1 cellular context compared by ENCODE assay signal in genomic region chr10:75733135-75733890, GRCh38.
A peak's percentile ranks its signal among the peaks of the same experiment; 100 is the strongest.
TF ChIP-seq lines count a peak whose summit lies in the region.

No MANE protein-coding gene starts in this region.

TF ChIP-seq in HepG2, 621 proteins besides CTCF, POLR2A, EP300 and RAD21 (continued from another document and continues in another):
- TF ChIP-seq, protein P1, sequence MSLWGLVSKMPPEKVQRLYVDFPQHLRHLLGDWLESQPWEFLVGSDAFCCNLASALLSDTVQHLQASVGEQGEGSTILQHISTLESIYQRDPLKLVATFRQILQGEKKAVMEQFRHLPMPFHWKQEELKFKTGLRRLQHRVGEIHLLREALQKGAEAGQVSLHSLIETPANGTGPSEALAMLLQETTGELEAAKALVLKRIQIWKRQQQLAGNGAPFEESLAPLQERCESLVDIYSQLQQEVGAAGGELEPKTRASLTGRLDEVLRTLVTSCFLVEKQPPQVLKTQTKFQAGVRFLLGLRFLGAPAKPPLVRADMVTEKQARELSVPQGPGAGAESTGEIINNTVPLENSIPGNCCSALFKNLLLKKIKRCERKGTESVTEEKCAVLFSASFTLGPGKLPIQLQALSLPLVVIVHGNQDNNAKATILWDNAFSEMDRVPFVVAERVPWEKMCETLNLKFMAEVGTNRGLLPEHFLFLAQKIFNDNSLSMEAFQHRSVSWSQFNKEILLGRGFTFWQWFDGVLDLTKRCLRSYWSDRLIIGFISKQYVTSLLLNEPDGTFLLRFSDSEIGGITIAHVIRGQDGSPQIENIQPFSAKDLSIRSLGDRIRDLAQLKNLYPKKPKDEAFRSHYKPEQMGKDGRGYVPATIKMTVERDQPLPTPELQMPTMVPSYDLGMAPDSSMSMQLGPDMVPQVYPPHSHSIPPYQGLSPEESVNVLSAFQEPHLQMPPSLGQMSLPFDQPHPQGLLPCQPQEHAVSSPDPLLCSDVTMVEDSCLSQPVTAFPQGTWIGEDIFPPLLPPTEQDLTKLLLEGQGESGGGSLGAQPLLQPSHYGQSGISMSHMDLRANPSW (CRISPR knock-in tag; IDR thresholded peaks at IDR 0.05; ENCODE audit: borderline replicate concordance): 0 out of 2 replicates have a peak, but pooled peaks have one; percentile 28
- TF ChIP-seq ZNF275 (CRISPR knock-in tag; IDR thresholded peaks at IDR 0.05; ENCODE audit: borderline replicate concordance): no peak
- 0 out of 2 replicates have a peak, but pooled peaks have one; percentile 71 for TF ChIP-seq DNMT3B (CRISPR knock-in tag; conservative IDR thresholded peaks at IDR 0.05)
- TF ChIP-seq PHF5A (CRISPR knock-in tag; IDR thresholded peaks at IDR 0.05; ENCODE audit: low read depth, unreplicated experiment): peak; percentile 95
- TF ChIP-seq ZNF329 (CRISPR knock-in tag; IDR thresholded peaks at IDR 0.05; ENCODE audit: low read depth): no peak
- peak; percentile 94 for TF ChIP-seq PPARG (CRISPR knock-in tag; conservative IDR thresholded peaks at IDR 0.05)
- TF ChIP-seq SNRNP70 (IDR thresholded peaks at IDR 0.05; ENCODE audit: low read depth, low read length): no peak
- TF ChIP-seq CBX2 (IDR thresholded peaks at IDR 0.05; ENCODE audit: low read depth, low read length): no peak
- no peak for TF ChIP-seq CBX2 (CRISPR knock-in tag; IDR thresholded peaks at IDR 0.05; ENCODE audit: low read depth)
- no peak for TF ChIP-seq ZNF569 (CRISPR knock-in tag; IDR thresholded peaks at IDR 0.05; ENCODE audit: borderline replicate concordance)
- 0 out of 2 replicates have a peak, but pooled peaks have one; percentile 48 for TF ChIP-seq ZNF317 (CRISPR knock-in tag; IDR thresholded peaks at IDR 0.05)
- TF ChIP-seq FOXM1 (CRISPR knock-in tag; IDR thresholded peaks at IDR 0.05): no peak
- peak; percentile 34; the same call in 1 of the 2 replicates for TF ChIP-seq MTA1 (CRISPR knock-in tag; IDR thresholded peaks at IDR 0.05; ENCODE audit: borderline replicate concordance)
- TF ChIP-seq SIX1 (CRISPR knock-in tag; IDR thresholded peaks at IDR 0.05; ENCODE audit: borderline replicate concordance): peak; percentile 64; the same call in 1 of the 2 replicates
- TF ChIP-seq ZNF644 (CRISPR knock-in tag; IDR thresholded peaks at IDR 0.05; ENCODE audit: low read depth): peak; percentile 92
- TF ChIP-seq ZNF781 (CRISPR knock-in tag; IDR thresholded peaks at IDR 0.05; ENCODE audit: borderline replicate concordance, not compliant biosample characterization): peak; percentile 41
- no peak for TF ChIP-seq GTF3A (CRISPR knock-in tag; conservative IDR thresholded peaks at IDR 0.05)
- 0 out of 2 replicates have a peak, but pooled peaks have one; percentile 10 for TF ChIP-seq ZNF414 (CRISPR knock-in tag; IDR thresholded peaks at IDR 0.05)
- no peak; the same call in 1 of the 2 replicates for TF ChIP-seq SMYD3 (CRISPR knock-in tag; IDR thresholded peaks at IDR 0.05)
- 0 out of 2 replicates have a peak, but pooled peaks have one; percentile 45 for TF ChIP-seq ZNF780A (CRISPR knock-in tag; IDR thresholded peaks at IDR 0.05)
- TF ChIP-seq HOXA7 (CRISPR knock-in tag; IDR thresholded peaks at IDR 0.05): no peak
- peak; percentile 33; the same call in 1 of the 2 replicates for TF ChIP-seq ZNF121 (CRISPR knock-in tag; IDR thresholded peaks at IDR 0.05)
- TF ChIP-seq MED13 (CRISPR knock-in tag; IDR thresholded peaks at IDR 0.05): peak; percentile 91; the same call in 1 of the 2 replicates
- TF ChIP-seq ZSCAN22 (CRISPR knock-in tag; IDR thresholded peaks at IDR 0.05): 0 out of 2 replicates have a peak, but pooled peaks have one; percentile 65
- TF ChIP-seq ZNF44 (CRISPR knock-in tag; IDR thresholded peaks at IDR 0.05): no peak
- 0 out of 2 replicates have a peak, but pooled peaks have one; percentile 24 for TF ChIP-seq BORCS8-MEF2B (CRISPR knock-in tag; IDR thresholded peaks at IDR 0.05)
- peak; percentile 88 for TF ChIP-seq HMG20B (CRISPR knock-in tag; conservative IDR thresholded peaks at IDR 0.05)
- peak; percentile 82; the same call in 1 of the 2 replicates for TF ChIP-seq ZNF3 (CRISPR knock-in tag; IDR thresholded peaks at IDR 0.05)
- no peak for TF ChIP-seq IRF9 (CRISPR knock-in tag; IDR thresholded peaks at IDR 0.05; ENCODE audit: borderline replicate concordance)
- TF ChIP-seq ZMYM4 (CRISPR knock-in tag; IDR thresholded peaks at IDR 0.05): peak; percentile 94
- TF ChIP-seq HDAC2 (CRISPR knock-in tag; IDR thresholded peaks at IDR 0.05): peak; percentile 98
- TF ChIP-seq FOXA1 (IDR thresholded peaks at IDR 0.05): peak; percentile 96
- TF ChIP-seq FOXA1 (CRISPR knock-in tag; IDR thresholded peaks at IDR 0.05): peak; percentile 99
- TF ChIP-seq THAP11 (CRISPR knock-in tag; IDR thresholded peaks at IDR 0.05): peak; percentile 65; the same call in 1 of the 2 replicates
- peak; percentile 92 for TF ChIP-seq IRF2 (CRISPR knock-in tag; IDR thresholded peaks at IDR 0.05)
- TF ChIP-seq KLF11 (CRISPR knock-in tag; IDR thresholded peaks at IDR 0.05): 0 out of 2 replicates have a peak, but pooled peaks have one; percentile 63
- TF ChIP-seq, protein P2, sequence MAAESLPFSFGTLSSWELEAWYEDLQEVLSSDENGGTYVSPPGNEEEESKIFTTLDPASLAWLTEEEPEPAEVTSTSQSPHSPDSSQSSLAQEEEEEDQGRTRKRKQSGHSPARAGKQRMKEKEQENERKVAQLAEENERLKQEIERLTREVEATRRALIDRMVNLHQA (CRISPR knock-in tag; IDR thresholded peaks at IDR 0.05): no peak
- TF ChIP-seq ZFY (CRISPR knock-in tag; IDR thresholded peaks at IDR 0.05): peak; percentile 52; the same call in 1 of the 2 replicates
- TF ChIP-seq ZFP82 (CRISPR knock-in tag; IDR thresholded peaks at IDR 0.05; ENCODE audit: borderline replicate concordance): no peak
- TF ChIP-seq PRDM10 (CRISPR knock-in tag; IDR thresholded peaks at IDR 0.05; ENCODE audit: low read depth): 0 out of 2 replicates have a peak, but pooled peaks have one; percentile 44
- TF ChIP-seq, protein P3, sequence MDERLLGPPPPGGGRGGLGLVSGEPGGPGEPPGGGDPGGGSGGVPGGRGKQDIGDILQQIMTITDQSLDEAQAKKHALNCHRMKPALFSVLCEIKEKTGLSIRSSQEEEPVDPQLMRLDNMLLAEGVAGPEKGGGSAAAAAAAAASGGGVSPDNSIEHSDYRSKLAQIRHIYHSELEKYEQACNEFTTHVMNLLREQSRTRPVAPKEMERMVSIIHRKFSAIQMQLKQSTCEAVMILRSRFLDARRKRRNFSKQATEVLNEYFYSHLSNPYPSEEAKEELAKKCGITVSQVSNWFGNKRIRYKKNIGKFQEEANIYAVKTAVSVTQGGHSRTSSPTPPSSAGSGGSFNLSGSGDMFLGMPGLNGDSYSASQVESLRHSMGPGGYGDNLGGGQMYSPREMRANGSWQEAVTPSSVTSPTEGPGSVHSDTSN (CRISPR knock-in tag; IDR thresholded peaks at IDR 0.05): no peak
- TF ChIP-seq ZNF597 (CRISPR knock-in tag; IDR thresholded peaks at IDR 0.05): no peak
- TF ChIP-seq RELA (CRISPR knock-in tag; IDR thresholded peaks at IDR 0.05): 0 out of 2 replicates have a peak, but pooled peaks have one; percentile 53
- peak; percentile 39; the same call in 1 of the 2 replicates for TF ChIP-seq ZNF652 (CRISPR knock-in tag; IDR thresholded peaks at IDR 0.05; ENCODE audit: borderline replicate concordance, low read depth)
- TF ChIP-seq JUNB (CRISPR knock-in tag; IDR thresholded peaks at IDR 0.05; ENCODE audit: borderline replicate concordance): peak; percentile 63; the same call in 1 of the 2 replicates
- peak; percentile 97 for TF ChIP-seq NFIC (IDR thresholded peaks at IDR 0.05; ENCODE audit: low read length)
- TF ChIP-seq ZNF839 (CRISPR knock-in tag; IDR thresholded peaks at IDR 0.05; ENCODE audit: borderline replicate concordance): no peak
- no peak for TF ChIP-seq RBM22 (optimal IDR thresholded peaks at IDR 0.05; ENCODE audit: low read length)
- TF ChIP-seq JARID2 (CRISPR knock-in tag; IDR thresholded peaks at IDR 0.05; ENCODE audit: insufficient replicate concordance): no peak
- TF ChIP-seq ZBTB3 (CRISPR knock-in tag; IDR thresholded peaks at IDR 0.05; ENCODE audit: borderline replicate concordance, low read depth): no peak
- TF ChIP-seq HHEX (CRISPR knock-in tag; IDR thresholded peaks at IDR 0.05): peak; percentile 93
- TF ChIP-seq ISX (CRISPR knock-in tag; conservative IDR thresholded peaks at IDR 0.05): no peak
- TF ChIP-seq, protein P4, sequence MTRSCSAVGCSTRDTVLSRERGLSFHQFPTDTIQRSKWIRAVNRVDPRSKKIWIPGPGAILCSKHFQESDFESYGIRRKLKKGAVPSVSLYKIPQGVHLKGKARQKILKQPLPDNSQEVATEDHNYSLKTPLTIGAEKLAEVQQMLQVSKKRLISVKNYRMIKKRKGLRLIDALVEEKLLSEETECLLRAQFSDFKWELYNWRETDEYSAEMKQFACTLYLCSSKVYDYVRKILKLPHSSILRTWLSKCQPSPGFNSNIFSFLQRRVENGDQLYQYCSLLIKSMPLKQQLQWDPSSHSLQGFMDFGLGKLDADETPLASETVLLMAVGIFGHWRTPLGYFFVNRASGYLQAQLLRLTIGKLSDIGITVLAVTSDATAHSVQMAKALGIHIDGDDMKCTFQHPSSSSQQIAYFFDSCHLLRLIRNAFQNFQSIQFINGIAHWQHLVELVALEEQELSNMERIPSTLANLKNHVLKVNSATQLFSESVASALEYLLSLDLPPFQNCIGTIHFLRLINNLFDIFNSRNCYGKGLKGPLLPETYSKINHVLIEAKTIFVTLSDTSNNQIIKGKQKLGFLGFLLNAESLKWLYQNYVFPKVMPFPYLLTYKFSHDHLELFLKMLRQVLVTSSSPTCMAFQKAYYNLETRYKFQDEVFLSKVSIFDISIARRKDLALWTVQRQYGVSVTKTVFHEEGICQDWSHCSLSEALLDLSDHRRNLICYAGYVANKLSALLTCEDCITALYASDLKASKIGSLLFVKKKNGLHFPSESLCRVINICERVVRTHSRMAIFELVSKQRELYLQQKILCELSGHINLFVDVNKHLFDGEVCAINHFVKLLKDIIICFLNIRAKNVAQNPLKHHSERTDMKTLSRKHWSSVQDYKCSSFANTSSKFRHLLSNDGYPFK (CRISPR knock-in tag; IDR thresholded peaks at IDR 0.05; ENCODE audit: borderline replicate concordance): no peak
